Comparison of ENCODE assay signal across 1 cellular context in genomic region chr17:32349854-32350661, GRCh38.
TF ChIP-seq lines count a peak whose summit lies in the region.

TSS of gene ZNF207 (plus strand) at chr17:32350157. CDS start at chr17:32350286, 129 bp downstream.

TF ChIP-seq in HCT116, 20 proteins besides CTCF, POLR2A, EP300 and RAD21 (continued from another document):
- TF ChIP-seq ZBTB33 (IDR thresholded peaks at IDR 0.05; ENCODE audit: extremely low read depth, insufficient replicate concordance, low read length) (no peak), JUND (IDR thresholded peaks at IDR 0.05) (no peak), YY1 (IDR thresholded peaks at IDR 0.05; ENCODE audit: extremely low read depth, insufficient replicate concordance, low read depth, low read length) (peak; percentile 95)
